In the genomic region with DNA sequence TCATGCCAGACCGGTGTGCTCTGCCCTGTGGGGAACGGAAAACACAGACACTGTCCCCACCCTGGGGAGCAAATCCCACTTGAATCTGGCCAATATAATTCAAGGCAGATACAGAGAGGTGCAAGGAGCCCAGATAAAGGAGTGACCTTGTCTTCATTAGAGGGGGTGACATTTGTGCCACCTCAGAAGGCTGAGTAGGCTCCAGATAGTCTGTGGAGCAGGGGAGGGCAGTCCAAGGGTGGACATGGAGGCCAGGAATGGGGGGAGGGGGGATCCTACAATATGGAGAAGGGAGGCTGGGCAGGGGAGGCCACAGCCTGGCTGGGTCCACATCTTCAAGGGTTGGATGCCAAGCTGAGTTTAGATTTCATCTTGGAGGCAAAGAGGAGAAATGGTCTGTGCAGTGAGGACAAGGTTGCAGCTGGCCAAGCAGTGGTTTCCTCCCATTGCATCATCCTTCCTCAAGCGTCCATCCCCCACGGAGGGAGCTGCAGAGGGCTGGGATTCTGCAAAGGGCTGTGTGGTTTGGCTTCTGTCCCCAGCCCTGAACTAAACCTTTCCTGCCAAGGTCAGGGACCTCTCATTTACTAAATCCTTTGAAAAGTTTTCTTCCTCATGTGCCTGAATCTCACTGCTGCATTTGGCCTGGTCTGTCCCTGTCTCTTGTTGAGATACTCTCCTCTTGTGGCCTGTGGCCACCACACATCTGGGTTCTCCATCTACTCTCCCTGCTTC, we compare ENCODE assay signal across 8 cellular contexts.
DNase-seq lines count a peak whose midpoint lies in the region; ATAC-seq, FAIRE-seq and TF ChIP-seq lines count a peak whose summit lies in the region.

No MANE protein-coding gene starts in this region.

- H3K4me3 ChIP-seq in fibroblast of the aortic adventitia (ENCODE audit: low read depth, low read length), result no peak overlapping the region
- H3K4me3 ChIP-seq in MM.1S (ENCODE audit: low read length), result no peak overlapping the region

- no peaks in the 10 kb centered on the region for H4K20me1 ChIP-seq in MM.1S (ENCODE audit: insufficient read depth, low read length)

- FAIRE-seq in RCC 7860 (lab: Jason Lieb, UNC), result no peak

- no peak overlapping the region for H2AFZ ChIP-seq in MM.1S (ENCODE audit: low read length)

- H3K27me3 ChIP-seq in MM.1S (replicated peaks; ENCODE audit: insufficient read depth, low read length), result no peaks in the 10 kb centered on the region

- no peak overlapping the region for H3K4me2 ChIP-seq in MM.1S (ENCODE audit: low read depth, low read length)

- H3K36me3 ChIP-seq in MM.1S (replicated peaks; ENCODE audit: insufficient read depth, low read length), result no peaks in the 10 kb centered on the region

- no peaks in the 10 kb centered on the region for H3F3A ChIP-seq in MM.1S (ENCODE audit: insufficient read depth, low read length)

- ATAC-seq in sciatic nerve (peak; percentile 93), HG03565 (IDR thresholded peaks at IDR 0.05; ENCODE audit: unreplicated experiment) (no peak), HG03097 (IDR thresholded peaks at IDR 0.05; ENCODE audit: low FRiP score, unreplicated experiment) (no peak)

- 0 out of 2 replicates have a peak, but pooled peaks cover 5% of the 10 kb centered on the region for H3K4me1 ChIP-seq in MM.1S (ENCODE audit: low read length)

- H3K9me3 ChIP-seq in MM.1S (replicated peaks; ENCODE audit: insufficient read depth, low read length), result no peaks in the 10 kb centered on the region

- DNase-seq in GM04503 (ENCODE audit: low read depth) (peak; percentile 89), RCC 7860 (ENCODE audit: low spot score) (peak; percentile 29), fibroblast of the aortic adventitia (ENCODE audit: low read depth) (peak; percentile 99), sciatic nerve (ENCODE audit: low spot score) (peak; percentile 90), MM.1S (no peak), kidney glomerular epithelial cell (lab: John Stamatoyannopoulos, UW) (no peak)

- TF ChIP-seq CTCF in fibroblast of the aortic adventitia (IDR thresholded peaks at IDR 0.05; ENCODE audit: insufficient read depth, low read length) (no peak), MM.1S (IDR thresholded peaks at IDR 0.05; ENCODE audit: low read length) (no peak)

- intact Hi-C loops in sciatic nerve (cut with DNase I), result no loop called here

- no peak overlapping the region for H3K27ac ChIP-seq in MM.1S (ENCODE audit: low read length)

- no peaks in the 10 kb centered on the region for H3K9me2 ChIP-seq in MM.1S (replicated peaks; ENCODE audit: insufficient read depth, low read length)

- H3K79me2 ChIP-seq in MM.1S (ENCODE audit: low read length), result no peaks in the 10 kb centered on the region

- H3K9ac ChIP-seq in MM.1S (ENCODE audit: low read length), result no peak overlapping the region

Comparison
In these comparisons a context has a peak if more than half of its experiments do, and no peak if none do; other contexts are left out.
1. DNase-seq: peak in GM04503 (single experiment), RCC 7860 (single experiment), fibroblast of the aortic adventitia (single experiment) and sciatic nerve (single experiment); none in MM.1S (single experiment) and kidney glomerular epithelial cell (single experiment).